Comparison of ENCODE assay signal across 11 cellular contexts in the genomic region with DNA sequence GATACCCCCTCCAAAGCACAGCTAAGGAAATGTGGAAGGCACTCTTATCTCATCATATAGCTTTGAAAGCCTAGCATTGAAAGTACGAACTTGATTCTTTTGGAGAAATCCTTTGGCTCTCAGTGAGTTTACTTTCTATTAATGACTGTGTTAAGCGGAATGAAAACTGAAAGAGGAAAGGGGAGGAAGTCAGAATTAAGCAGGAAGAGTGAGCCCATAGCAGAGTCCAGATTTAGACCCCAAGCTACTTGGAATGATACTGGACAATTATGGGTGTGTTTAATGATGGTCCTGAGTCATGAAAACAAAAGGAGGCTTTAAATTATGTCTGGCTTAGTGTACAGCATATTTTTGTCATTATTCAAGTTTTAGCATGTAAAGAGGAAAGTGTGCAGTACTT. TPM values are rescaled to one million over a fixed set of nuclear protein-coding genes. Genes with fewer than 3 reads are reported as not detected.
DNase-seq lines count a peak whose midpoint lies in the region; ATAC-seq lines count a peak whose summit lies in the region.
"Had no signal": no experiment of that assay in that cellular context is flagged by ENCODE, and none has a peak within 500 bp of the region (broad histone marks: within the 10 kb centered on the region; RNA-seq: fewer than 3 reads in every experiment).

No MANE protein-coding gene starts in this region.

- H3K4me1 Mint-ChIP-seq in activated CD8-positive, alpha-beta T cell treated with anti-CD3 and anti-CD28 coated beads, Interleukin-2, amount 10 ng/mL, durations not matched to agents 7 days and 5 days (ENCODE audit: low read depth), result peaks cover 52% of the 10 kb centered on the region

- H3K27ac Mint-ChIP-seq in activated CD8-positive, alpha-beta T cell treated with anti-CD3 and anti-CD28 coated beads, Interleukin-2, amount 10 ng/mL, durations not matched to agents 7 days and 5 days, result peak overlapping the region; percentile 39

- ATAC-seq in activated CD8-positive, alpha-beta T cell treated with anti-CD3 and anti-CD28 coated beads, Interleukin-2, amount 10 ng/mL, durations not matched to agents 7 days and 5 days, result no peak

- H3K9me3 Mint-ChIP-seq in activated CD8-positive, alpha-beta T cell treated with anti-CD3 and anti-CD28 coated beads, Interleukin-2, amount 10 ng/mL, durations not matched to agents 7 days and 5 days (ENCODE audit: insufficient read depth), result no peaks in the 10 kb centered on the region

- POLR2A ChIA-PET in activated CD8-positive, alpha-beta T cell treated with anti-CD3 and anti-CD28 coated beads, Interleukin-2, amount 10 ng/mL, durations not matched to agents 7 days and 5 days (lab: Charles Lee), result interaction anchor here (1.0 kb wide), 1 partner anchor 43 kb away, joined by 3 read pairs; no protein-coding TSS in a partner anchor

- H3K27me3 Mint-ChIP-seq in activated CD8-positive, alpha-beta T cell treated with anti-CD3 and anti-CD28 coated beads, Interleukin-2, amount 10 ng/mL, durations not matched to agents 7 days and 5 days (ENCODE audit: low read depth), result no peaks in the 10 kb centered on the region

- no peak overlapping the region for H3K4me3 Mint-ChIP-seq in activated CD8-positive, alpha-beta T cell treated with anti-CD3 and anti-CD28 coated beads, Interleukin-2, amount 10 ng/mL, durations not matched to agents 7 days and 5 days

- CTCF ChIA-PET in activated CD8-positive, alpha-beta T cell treated with anti-CD3 and anti-CD28 coated beads, Interleukin-2, amount 10 ng/mL, durations not matched to agents 7 days and 5 days (lab: Charles Lee), result interaction anchor here (0.8 to 1.1 kb wide), 3 partner anchors 16 to 170 kb away, joined by 3 to 9 read pairs (median 3); a partner anchor contains a TSS

- DNase-seq in AG08395 (ENCODE audit: low spot score) (peak; percentile 55), GM04503 (ENCODE audit: low read depth) (peak; percentile 33), lung microvascular endothelial cell (ENCODE audit: low read depth in 2 of 2) (peak; percentile 44 to 57), NCI-H2107 treated with DMSO at 0.1 percent for 48 hours (lab: John Stamatoyannopoulos, UW; ENCODE audit: unreplicated experiment) (no peak), CD1c-positive myeloid dendritic cell (ENCODE audit: extremely low spot score) (no peak), KG1 (lab: John Stamatoyannopoulos, UW) (no peak), NCI-H526 (lab: John Stamatoyannopoulos, UW) (no peak)
- no peak for DNase-seq in activated CD8-positive, alpha-beta T cell treated with anti-CD3 and anti-CD28 coated beads, Interleukin-2, amount 10 ng/mL, durations not matched to agents 7 days and 5 days
- DNase-seq: hippocampal formation, NCI-H1694 treated with DMSO at 0.1 percent for 48 hours, posterior cingulate gyrus had no signal

- peaks cover 2% of the 10 kb centered on the region for H3K36me3 Mint-ChIP-seq in activated CD8-positive, alpha-beta T cell treated with anti-CD3 and anti-CD28 coated beads, Interleukin-2, amount 10 ng/mL, durations not matched to agents 7 days and 5 days (ENCODE audit: low read depth)

RNA-seq across cellular contexts. Expression of a gene that starts 42.2 kb away (rescaled TPM):
- total RNA-seq in activated CD8-positive, alpha-beta T cell treated with anti-CD3 and anti-CD28 coated beads, Interleukin-2, amount 10 ng/mL, durations not matched to agents 7 days and 5 days, result 10 to 100 TPM; 17.3 to 18.0 TPM
- 5.2 and 7.7 TPM in 2 replicates for total RNA-seq in lung microvascular endothelial cell

Comparison
In these comparisons a context has a peak if more than half of its experiments do, and no peak if none do; other contexts are left out.
1. DNase-seq: peak in AG08395 (single experiment), GM04503 (single experiment) and lung microvascular endothelial cell (2 of 2); none in activated CD8-positive, alpha-beta T cell treated with anti-CD3 and anti-CD28 coated beads, Interleukin-2, amount 10 ng/mL, durations not matched to agents 7 days and 5 days (single experiment), NCI-H2107 treated with DMSO at 0.1 percent for 48 hours (single experiment), CD1c-positive myeloid dendritic cell (single experiment), KG1 (single experiment) and NCI-H526 (0 of 2).